Comparison of ENCODE assay signal across 2 cellular contexts in the genomic region with DNA sequence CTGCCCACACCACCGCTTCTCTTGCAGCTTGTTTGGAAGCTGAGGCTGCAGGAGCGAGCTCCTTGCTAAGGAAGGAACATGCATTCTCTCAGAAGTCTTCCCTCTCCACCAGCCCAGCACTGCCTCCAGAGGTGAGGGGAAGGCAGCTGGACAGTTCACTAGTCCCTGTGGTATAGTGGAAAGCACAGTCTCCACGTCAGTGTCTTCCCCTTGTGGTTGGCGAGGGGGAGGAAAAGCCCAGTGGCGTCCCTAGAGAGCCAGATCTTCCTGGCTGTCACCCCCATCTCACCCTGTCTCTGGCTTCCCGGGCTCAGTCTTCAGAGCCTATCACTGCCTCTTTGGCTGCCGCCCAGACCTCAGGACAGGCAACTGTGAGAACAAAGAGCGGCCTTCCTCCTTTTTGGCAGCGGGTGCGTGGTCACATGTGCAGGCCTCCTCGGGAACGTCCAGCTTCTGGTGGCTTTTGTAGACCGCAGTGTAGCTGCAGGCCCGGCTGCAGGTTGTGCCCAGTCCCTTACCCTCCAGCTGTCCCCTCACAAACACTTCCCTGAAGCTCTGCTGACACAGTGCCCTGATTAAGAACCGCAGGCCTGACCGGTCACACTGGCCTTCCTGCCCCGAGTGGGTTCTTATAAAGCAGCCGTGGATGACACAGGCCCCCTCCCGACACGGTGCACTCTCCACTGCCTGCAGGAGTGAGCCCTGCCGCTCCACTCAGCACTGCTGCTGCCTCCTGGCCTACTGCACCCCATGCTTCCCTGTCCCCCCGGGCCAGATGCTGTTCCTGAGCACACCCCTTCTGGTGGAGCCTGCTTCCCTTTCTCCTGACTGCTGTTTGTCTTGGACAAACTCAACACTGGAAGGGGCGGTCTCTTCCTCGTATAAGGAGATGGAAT.
A peak's percentile ranks its signal among the peaks of the same experiment; 100 is the strongest.
TF ChIP-seq lines count a peak whose summit lies in the region.

No MANE protein-coding gene starts in this region.

TF ChIP-seq in IMR-90, 13 proteins besides CTCF, POLR2A, EP300 and RAD21:
- TF ChIP-seq MAZ (IDR thresholded peaks at IDR 0.05; ENCODE audit: borderline replicate concordance, low read depth, low read length) (no peak), CHD1 (IDR thresholded peaks at IDR 0.05; ENCODE audit: low read depth, low read length) (no peak), MAFK (IDR thresholded peaks at IDR 0.05; ENCODE audit: low read depth, low read length) (no peak), RFX5 (IDR thresholded peaks at IDR 0.05; ENCODE audit: low read depth, low read length) (no peak), RCOR1 (IDR thresholded peaks at IDR 0.05; ENCODE audit: insufficient replicate concordance, low read length) (no peak), SMC3 (IDR thresholded peaks at IDR 0.05; ENCODE audit: low read depth, low read length) (no peak), BHLHE40 (IDR thresholded peaks at IDR 0.05; ENCODE audit: low read depth, low read length) (no peak), CEBPB (IDR thresholded peaks at IDR 0.05; ENCODE audit: low read depth, low read length) (no peak), NFE2L2 (IDR thresholded peaks at IDR 0.05; ENCODE audit: low read depth, low read length) (no peak), MXI1 (IDR thresholded peaks at IDR 0.05; ENCODE audit: borderline replicate concordance, low read depth, low read length) (no peak), FOS (IDR thresholded peaks at IDR 0.05; ENCODE audit: low read depth, low read length) (no peak)
- TF ChIP-seq, protein P1, sequence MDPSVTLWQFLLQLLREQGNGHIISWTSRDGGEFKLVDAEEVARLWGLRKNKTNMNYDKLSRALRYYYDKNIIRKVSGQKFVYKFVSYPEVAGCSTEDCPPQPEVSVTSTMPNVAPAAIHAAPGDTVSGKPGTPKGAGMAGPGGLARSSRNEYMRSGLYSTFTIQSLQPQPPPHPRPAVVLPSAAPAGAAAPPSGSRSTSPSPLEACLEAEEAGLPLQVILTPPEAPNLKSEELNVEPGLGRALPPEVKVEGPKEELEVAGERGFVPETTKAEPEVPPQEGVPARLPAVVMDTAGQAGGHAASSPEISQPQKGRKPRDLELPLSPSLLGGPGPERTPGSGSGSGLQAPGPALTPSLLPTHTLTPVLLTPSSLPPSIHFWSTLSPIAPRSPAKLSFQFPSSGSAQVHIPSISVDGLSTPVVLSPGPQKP (IDR thresholded peaks at IDR 0.05; ENCODE audit: borderline replicate concordance, low read depth, low read length), result no peak
- TF ChIP-seq, protein P2, sequence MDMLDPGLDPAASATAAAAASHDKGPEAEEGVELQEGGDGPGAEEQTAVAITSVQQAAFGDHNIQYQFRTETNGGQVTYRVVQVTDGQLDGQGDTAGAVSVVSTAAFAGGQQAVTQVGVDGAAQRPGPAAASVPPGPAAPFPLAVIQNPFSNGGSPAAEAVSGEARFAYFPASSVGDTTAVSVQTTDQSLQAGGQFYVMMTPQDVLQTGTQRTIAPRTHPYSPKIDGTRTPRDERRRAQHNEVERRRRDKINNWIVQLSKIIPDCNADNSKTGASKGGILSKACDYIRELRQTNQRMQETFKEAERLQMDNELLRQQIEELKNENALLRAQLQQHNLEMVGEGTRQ (IDR thresholded peaks at IDR 0.05; ENCODE audit: low read depth, low read length), result no peak

TF ChIP-seq in K562, 482 proteins besides CTCF, POLR2A, EP300 and RAD21 (continues in another document):
- TF ChIP-seq ZNF24 (IDR thresholded peaks at IDR 0.05) (0 out of 2 replicates have a peak, but pooled peaks have one; percentile 37), ATF7 (IDR thresholded peaks at IDR 0.05) (peak; percentile 88; the same call in 1 of the 2 replicates), ZNF766 (CRISPR knock-in tag; conservative IDR thresholded peaks at IDR 0.05) (peak; percentile 78), KDM5B (IDR thresholded peaks at IDR 0.05; ENCODE audit: insufficient replicate concordance, low read depth, low read length) (peak; percentile 28), SMAD1 (IDR thresholded peaks at IDR 0.05; ENCODE audit: low read depth, low read length, partially characterized antibody) (no peak), MXI1 (IDR thresholded peaks at IDR 0.05; ENCODE audit: low read depth, low read length) (no peak), TEAD4 (IDR thresholded peaks at IDR 0.05; ENCODE audit: low read length) (peak; percentile 74; the same call in 1 of the 2 replicates), TEAD4 (CRISPR knock-in tag; IDR thresholded peaks at IDR 0.05; ENCODE audit: borderline replicate concordance) (no peak), TEAD1 (CRISPR knock-in tag; IDR thresholded peaks at IDR 0.05) (peak; percentile 55 to 77; a peak in 1 of 4 replicates), IRF2 (CRISPR knock-in tag; IDR thresholded peaks at IDR 0.05) (no peak), HDAC2 (IDR thresholded peaks at IDR 0.05) (peak; percentile 75), MTF1 (CRISPR knock-in tag; IDR thresholded peaks at IDR 0.05; ENCODE audit: borderline replicate concordance) (no peak), ILF3 (IDR thresholded peaks at IDR 0.05; ENCODE audit: borderline replicate concordance) (no peak), MTA2 (IDR thresholded peaks at IDR 0.05; ENCODE audit: low read depth) (0 out of 2 replicates have a peak, but pooled peaks have one; percentile 23), FOXA1 (IDR thresholded peaks at IDR 0.05; ENCODE audit: borderline replicate concordance) (no peak), SOX6 (IDR thresholded peaks at IDR 0.05) (peak; percentile 98), STAG1 (CRISPR knock-in tag; IDR thresholded peaks at IDR 0.05; ENCODE audit: borderline replicate concordance) (no peak), HDAC1 (IDR thresholded peaks at IDR 0.05) (peak in 1 of 2 experiments; percentile 66; a peak in 2 of 4 replicates), FOSL1 (tag; conservative IDR thresholded peaks at IDR 0.05) (peak; percentile 43; the same call in 1 of the 2 replicates), FOXJ2 (tag; IDR thresholded peaks at IDR 0.05) (peak; percentile 83; the same call in 1 of the 2 replicates), KLF16 (IDR thresholded peaks at IDR 0.05) (peak; percentile 72; the same call in 1 of the 2 replicates), HNRNPUL1 (IDR thresholded peaks at IDR 0.05; ENCODE audit: low read length) (no peak), CBX3 (IDR thresholded peaks at IDR 0.05; ENCODE audit: borderline replicate concordance in 1 of 2, low read length in 2 of 2) (peak in 1 of 2 experiments; percentile 70; a peak in 1 of 3 replicates), NCOA4 (IDR thresholded peaks at IDR 0.05; ENCODE audit: partially characterized antibody) (no peak), POU5F1 (IDR thresholded peaks at IDR 0.05; ENCODE audit: borderline replicate concordance, low read depth, low read length, partially characterized antibody) (no peak), THRAP3 (IDR thresholded peaks at IDR 0.05; ENCODE audit: borderline replicate concordance) (no peak), PRPF4 (IDR thresholded peaks at IDR 0.05; ENCODE audit: insufficient read depth, low read depth, low read length, poor library complexity, severe bottlenecking) (no peak), NUFIP1 (IDR thresholded peaks at IDR 0.05; ENCODE audit: partially characterized antibody) (no peak), MECOM (CRISPR knock-in tag; IDR thresholded peaks at IDR 0.05) (peak; percentile 76), TBP (optimal IDR thresholded peaks at IDR 0.05; ENCODE audit: low read depth, low read length) (peak; percentile 43), ARID1B (IDR thresholded peaks at IDR 0.05) (peak; percentile 78), MAZ (CRISPR knock-in tag; conservative IDR thresholded peaks at IDR 0.05 in 1 of 2, IDR thresholded peaks at IDR 0.05 in 1 of 2) (peak; percentile 54; a peak in 3 of 4 replicates), SAFB (IDR thresholded peaks at IDR 0.05; ENCODE audit: borderline replicate concordance, low read depth, low read length) (no peak)
- TF ChIP-seq, protein P3, sequence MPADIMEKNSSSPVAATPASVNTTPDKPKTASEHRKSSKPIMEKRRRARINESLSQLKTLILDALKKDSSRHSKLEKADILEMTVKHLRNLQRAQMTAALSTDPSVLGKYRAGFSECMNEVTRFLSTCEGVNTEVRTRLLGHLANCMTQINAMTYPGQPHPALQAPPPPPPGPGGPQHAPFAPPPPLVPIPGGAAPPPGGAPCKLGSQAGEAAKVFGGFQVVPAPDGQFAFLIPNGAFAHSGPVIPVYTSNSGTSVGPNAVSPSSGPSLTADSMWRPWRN (IDR thresholded peaks at IDR 0.05; ENCODE audit: low read depth), result peak; percentile 93
- TF ChIP-seq, protein P4, sequence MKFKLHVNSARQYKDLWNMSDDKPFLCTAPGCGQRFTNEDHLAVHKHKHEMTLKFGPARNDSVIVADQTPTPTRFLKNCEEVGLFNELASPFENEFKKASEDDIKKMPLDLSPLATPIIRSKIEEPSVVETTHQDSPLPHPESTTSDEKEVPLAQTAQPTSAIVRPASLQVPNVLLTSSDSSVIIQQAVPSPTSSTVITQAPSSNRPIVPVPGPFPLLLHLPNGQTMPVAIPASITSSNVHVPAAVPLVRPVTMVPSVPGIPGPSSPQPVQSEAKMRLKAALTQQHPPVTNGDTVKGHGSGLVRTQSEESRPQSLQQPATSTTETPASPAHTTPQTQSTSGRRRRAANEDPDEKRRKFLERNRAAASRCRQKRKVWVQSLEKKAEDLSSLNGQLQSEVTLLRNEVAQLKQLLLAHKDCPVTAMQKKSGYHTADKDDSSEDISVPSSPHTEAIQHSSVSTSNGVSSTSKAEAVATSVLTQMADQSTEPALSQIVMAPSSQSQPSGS (CRISPR knock-in tag; IDR thresholded peaks at IDR 0.05), result no peak
- TF ChIP-seq, protein P5, sequence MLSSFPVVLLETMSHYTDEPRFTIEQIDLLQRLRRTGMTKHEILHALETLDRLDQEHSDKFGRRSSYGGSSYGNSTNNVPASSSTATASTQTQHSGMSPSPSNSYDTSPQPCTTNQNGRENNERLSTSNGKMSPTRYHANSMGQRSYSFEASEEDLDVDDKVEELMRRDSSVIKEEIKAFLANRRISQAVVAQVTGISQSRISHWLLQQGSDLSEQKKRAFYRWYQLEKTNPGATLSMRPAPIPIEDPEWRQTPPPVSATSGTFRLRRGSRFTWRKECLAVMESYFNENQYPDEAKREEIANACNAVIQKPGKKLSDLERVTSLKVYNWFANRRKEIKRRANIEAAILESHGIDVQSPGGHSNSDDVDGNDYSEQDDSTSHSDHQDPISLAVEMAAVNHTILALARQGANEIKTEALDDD (IDR thresholded peaks at IDR 0.05), result peak; percentile 95
- TF ChIP-seq, protein P6, sequence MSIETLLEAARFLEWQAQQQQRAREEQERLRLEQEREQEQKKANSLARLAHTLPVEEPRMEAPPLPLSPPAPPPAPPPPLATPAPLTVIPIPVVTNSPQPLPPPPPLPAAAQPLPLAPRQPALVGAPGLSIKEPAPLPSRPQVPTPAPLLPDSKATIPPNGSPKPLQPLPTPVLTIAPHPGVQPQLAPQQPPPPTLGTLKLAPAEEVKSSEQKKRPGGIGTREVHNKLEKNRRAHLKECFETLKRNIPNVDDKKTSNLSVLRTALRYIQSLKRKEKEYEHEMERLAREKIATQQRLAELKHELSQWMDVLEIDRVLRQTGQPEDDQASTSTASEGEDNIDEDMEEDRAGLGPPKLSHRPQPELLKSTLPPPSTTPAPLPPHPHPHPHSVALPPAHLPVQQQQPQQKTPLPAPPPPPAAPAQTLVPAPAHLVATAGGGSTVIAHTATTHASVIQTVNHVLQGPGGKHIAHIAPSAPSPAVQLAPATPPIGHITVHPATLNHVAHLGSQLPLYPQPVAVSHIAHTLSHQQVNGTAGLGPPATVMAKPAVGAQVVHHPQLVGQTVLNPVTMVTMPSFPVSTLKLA (conservative IDR thresholded peaks at IDR 0.05), result peak in 1 of 2 experiments; percentile 71; a peak in 2 of 4 replicates
